ENCODE assay signal across 35 cellular contexts in the genomic region with DNA sequence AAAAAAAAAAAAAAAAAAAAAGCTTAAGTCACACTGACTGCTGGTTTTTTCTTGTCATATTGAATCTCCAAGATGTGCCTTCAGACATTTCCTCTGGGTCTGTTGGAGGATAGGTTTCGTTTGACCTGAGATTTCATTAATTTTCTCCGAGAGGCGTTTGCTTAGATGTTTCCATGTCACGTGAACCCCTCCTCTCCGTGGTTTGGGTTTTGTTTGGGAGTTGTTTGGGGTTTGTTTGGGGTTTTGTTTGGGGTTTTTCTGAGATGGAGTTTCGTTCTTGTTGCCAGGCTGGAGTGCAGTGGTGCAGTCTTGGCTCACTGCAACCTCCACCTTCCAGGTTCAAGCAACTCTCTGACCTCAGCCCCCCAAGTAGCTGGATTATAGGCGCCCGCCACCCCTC.
"Had no signal": no experiment of that assay in that cellular context is flagged by ENCODE, and none has a peak within 500 bp of the region (broad histone marks: within the 10 kb centered on the region; RNA-seq: fewer than 3 reads in every experiment).

No MANE protein-coding gene starts in this region.

- H3K27me3 Mint-ChIP-seq: activated naive CD4-positive, alpha-beta T cell treated with anti-CD3 and anti-CD28 coated beads, Interleukin-2, amount 10 ng/mL, durations not matched to agents 7 days and 5 days had no signal

- DNase-seq: activated CD4-positive, alpha-beta memory T cell treated with anti-CD3 and anti-CD28 coated beads, Interleukin-2, amount 10 ng/mL, durations not matched to agents 7 days and 5 days; activated CD4-positive, alpha-beta T cell treated with anti-CD3 and anti-CD28 coated beads for 1 hour; activated CD4-positive, alpha-beta T cell treated with anti-CD3 and anti-CD28 coated beads for 36 hours; activated CD4-positive, alpha-beta T cell treated with anti-CD3 and anti-CD28 coated beads for 48 hours; activated CD4-positive, alpha-beta T cell treated with anti-CD3 and anti-CD28 coated beads, Interleukin-2, amount 10 ng/mL, durations not matched to agents 7 days and 5 days; activated CD4-positive, alpha-beta T cell treated with anti-CD3 and anti-CD28 coated beads, Interleukin-2, amount 50 U/mL, for 48 hours; activated CD4-positive, CD25-positive, alpha-beta regulatory T cell; activated CD8-positive, alpha-beta memory T cell treated with anti-CD3 and anti-CD28 coated beads for 24 hours; activated CD8-positive, alpha-beta memory T cell treated with anti-CD3 and anti-CD28 coated beads, Interleukin-2, amount 10 ng/mL, durations not matched to agents 7 days and 5 days; activated CD8-positive, alpha-beta memory T cell treated with anti-CD3 and anti-CD28 coated beads, Interleukin-2, amount 50 U/mL, for 48 hours; activated CD8-positive, alpha-beta T cell treated with anti-CD3 and anti-CD28 coated beads, Interleukin-2, amount 10 ng/mL, durations not matched to agents 7 days and 5 days; activated effector memory CD4-positive, alpha-beta T cell treated with Interleukin-2 at 50 U/mL for 16 hours; activated gamma-delta T cell; activated naive CD4-positive, alpha-beta T cell treated with anti-CD3 and anti-CD28 coated beads, Interleukin-2, amount 10 ng/mL, durations not matched to agents 7 days and 5 days; activated naive CD4-positive, alpha-beta T cell treated with Interleukin-2 at 50 U/mL for 16 hours; activated naive CD8-positive, alpha-beta T cell treated with anti-CD3 and anti-CD28 coated beads, Interleukin-2, amount 10 ng/mL, durations not matched to agents 7 days and 5 days; activated naive CD8-positive, alpha-beta T cell treated with anti-CD3 and anti-CD28 coated beads, Interleukin-2, amount 50 U/mL, for 24 hours; activated T-cell treated with anti-CD3 and anti-CD28 coated beads, Interleukin-2, amount 50 U/mL, for 24 hours; activated T-cell treated with anti-CD3 and anti-CD28 coated beads, Interleukin-2, amount 50 U/mL, for 48 hours; amygdala; anterior cingulate cortex; body of pancreas; brain microvascular endothelial cell; central memory CD4-positive, alpha-beta T cell; T-helper 2 cell; T-helper 9 cell; WERI-Rb-1 had no signal

- H3K4me3 Mint-ChIP-seq: activated CD4-positive, alpha-beta memory T cell treated with anti-CD3 and anti-CD28 coated beads, Interleukin-2, amount 10 ng/mL, durations not matched to agents 7 days and 5 days; activated CD4-positive, alpha-beta T cell treated with anti-CD3 and anti-CD28 coated beads for 36 hours; activated CD4-positive, alpha-beta T cell treated with anti-CD3 and anti-CD28 coated beads, Interleukin-2, amount 10 ng/mL, durations not matched to agents 7 days and 5 days; activated CD8-positive, alpha-beta memory T cell treated with anti-CD3 and anti-CD28 coated beads, Interleukin-2, amount 10 ng/mL, durations not matched to agents 7 days and 5 days; activated CD8-positive, alpha-beta T cell treated with anti-CD3 and anti-CD28 coated beads, Interleukin-2, amount 10 ng/mL, durations not matched to agents 7 days and 5 days; activated naive CD4-positive, alpha-beta T cell treated with anti-CD3 and anti-CD28 coated beads, Interleukin-2, amount 10 ng/mL, durations not matched to agents 7 days and 5 days; activated naive CD4-positive, alpha-beta T cell treated with anti-CD3 and anti-CD28 coated beads, Interleukin-2, amount 50 U/mL, for 24 hours; activated naive CD8-positive, alpha-beta T cell; activated naive CD8-positive, alpha-beta T cell treated with anti-CD3 and anti-CD28 coated beads, Interleukin-2, amount 10 ng/mL, durations not matched to agents 7 days and 5 days; activated naive CD8-positive, alpha-beta T cell treated with anti-CD3 and anti-CD28 coated beads, Interleukin-2, amount 50 U/mL, for 24 hours; activated T-cell treated with anti-CD3 and anti-CD28 coated beads, Interleukin-2, amount 50 U/mL, for 24 hours; T-helper 1 cell treated with Interleukin-12 subunit alpha and Interleukin-12 subunit beta and Interleukin-4 antibody, amounts not matched to agents 30 μg/mL and 1 μg/mL, for 36 hours; T-helper 2 cell treated with Interferon-gamma antibody and Interleukin-4, amounts not matched to agents 5 μg/mL and 100 μg/mL, for 36 hours; WTC11 had no signal

- ATAC-seq: activated CD4-positive, alpha-beta T cell treated with anti-CD3 and anti-CD28 coated beads for 36 hours; activated CD4-positive, CD25-positive, alpha-beta regulatory T cell treated with anti-CD3 and anti-CD28 coated beads, Interleukin-2, amount 50 U/mL, for 24 hours; activated CD8-positive, alpha-beta memory T cell treated with anti-CD3 and anti-CD28 coated beads, Interleukin-2, amount 10 ng/mL, durations not matched to agents 7 days and 5 days; activated CD8-positive, alpha-beta T cell treated with anti-CD3 and anti-CD28 coated beads, Interleukin-2, amount 10 ng/mL, durations not matched to agents 7 days and 5 days; activated naive CD8-positive, alpha-beta T cell treated with anti-CD3 and anti-CD28 coated beads, Interleukin-2, amount 50 U/mL, for 24 hours; body of pancreas; WTC11 had no signal

- H3K27ac Mint-ChIP-seq: activated CD4-positive, alpha-beta memory T cell treated with anti-CD3 and anti-CD28 coated beads, Interleukin-2, amount 10 ng/mL, durations not matched to agents 7 days and 5 days; activated CD4-positive, alpha-beta T cell treated with anti-CD3 and anti-CD28 coated beads for 36 hours; activated CD4-positive, alpha-beta T cell treated with anti-CD3 and anti-CD28 coated beads, Interleukin-2, amount 10 ng/mL, durations not matched to agents 7 days and 5 days; activated CD8-positive, alpha-beta memory T cell treated with anti-CD3 and anti-CD28 coated beads, Interleukin-2, amount 10 ng/mL, durations not matched to agents 7 days and 5 days; activated CD8-positive, alpha-beta T cell treated with anti-CD3 and anti-CD28 coated beads, Interleukin-2, amount 10 ng/mL, durations not matched to agents 7 days and 5 days; activated naive CD4-positive, alpha-beta T cell treated with anti-CD3 and anti-CD28 coated beads, Interleukin-2, amount 10 ng/mL, durations not matched to agents 7 days and 5 days; activated naive CD4-positive, alpha-beta T cell treated with anti-CD3 and anti-CD28 coated beads, Interleukin-2, amount 50 U/mL, for 24 hours; activated naive CD8-positive, alpha-beta T cell; activated naive CD8-positive, alpha-beta T cell treated with anti-CD3 and anti-CD28 coated beads, Interleukin-2, amount 10 ng/mL, durations not matched to agents 7 days and 5 days; activated naive CD8-positive, alpha-beta T cell treated with anti-CD3 and anti-CD28 coated beads, Interleukin-2, amount 50 U/mL, for 24 hours; activated T-cell treated with anti-CD3 and anti-CD28 coated beads, Interleukin-2, amount 50 U/mL, for 24 hours; activated T-helper 2 cell treated with anti-CD3 and anti-CD28 coated beads, Interferon-gamma antibody, Interleukin-2, Interleukin-4, amounts not matched to agents 10 μg/mL and 5 μg/mL and 100 μg/mL, durations not matched to agents 14 hours and 24 hours and 36 hours; T-helper 1 cell treated with Interleukin-12 subunit alpha and Interleukin-12 subunit beta and Interleukin-4 antibody, amounts not matched to agents 30 μg/mL and 1 μg/mL, for 36 hours; T-helper 2 cell treated with Interferon-gamma antibody and Interleukin-4, amounts not matched to agents 5 μg/mL and 100 μg/mL, for 36 hours; WTC11 had no signal

- H3K4me1 Mint-ChIP-seq: activated CD4-positive, alpha-beta memory T cell treated with anti-CD3 and anti-CD28 coated beads, Interleukin-2, amount 10 ng/mL, durations not matched to agents 7 days and 5 days; activated CD4-positive, alpha-beta T cell treated with anti-CD3 and anti-CD28 coated beads for 36 hours; activated naive CD4-positive, alpha-beta T cell treated with anti-CD3 and anti-CD28 coated beads, Interleukin-2, amount 10 ng/mL, durations not matched to agents 7 days and 5 days; activated naive CD4-positive, alpha-beta T cell treated with anti-CD3 and anti-CD28 coated beads, Interleukin-2, amount 50 U/mL, for 24 hours; activated naive CD8-positive, alpha-beta T cell treated with anti-CD3 and anti-CD28 coated beads, Interleukin-2, amount 10 ng/mL, durations not matched to agents 7 days and 5 days; activated naive CD8-positive, alpha-beta T cell treated with anti-CD3 and anti-CD28 coated beads, Interleukin-2, amount 50 U/mL, for 24 hours had no signal

- H3K4me3 ChIP-seq: body of pancreas, breast epithelium had no signal

- H3K9me3 Mint-ChIP-seq: activated T-helper 2 cell treated with anti-CD3 and anti-CD28 coated beads, Interferon-gamma antibody, Interleukin-2, Interleukin-4, amounts not matched to agents 10 μg/mL and 5 μg/mL and 100 μg/mL, durations not matched to agents 14 hours and 24 hours and 36 hours; T-helper 1 cell treated with Interleukin-12 subunit alpha and Interleukin-12 subunit beta and Interleukin-4 antibody, amounts not matched to agents 30 μg/mL and 1 μg/mL, for 36 hours; T-helper 2 cell treated with Interferon-gamma antibody and Interleukin-4, amounts not matched to agents 5 μg/mL and 100 μg/mL, for 36 hours had no signal

- H3K4me1 ChIP-seq: breast epithelium had no signal

- H3K36me3 Mint-ChIP-seq: activated CD8-positive, alpha-beta memory T cell treated with anti-CD3 and anti-CD28 coated beads, Interleukin-2, amount 10 ng/mL, durations not matched to agents 7 days and 5 days; activated naive CD4-positive, alpha-beta T cell treated with anti-CD3 and anti-CD28 coated beads, Interleukin-2, amount 10 ng/mL, durations not matched to agents 7 days and 5 days; activated naive CD8-positive, alpha-beta T cell; activated naive CD8-positive, alpha-beta T cell treated with anti-CD3 and anti-CD28 coated beads, Interleukin-2, amount 10 ng/mL, durations not matched to agents 7 days and 5 days had no signal

- H3K27me3 ChIP-seq: body of pancreas, brain microvascular endothelial cell, breast epithelium had no signal

- H3K9me3 ChIP-seq: body of pancreas, breast epithelium had no signal

- H3K27ac ChIP-seq: body of pancreas, brain microvascular endothelial cell, breast epithelium, WERI-Rb-1 had no signal

- H3K36me3 ChIP-seq: brain microvascular endothelial cell, breast epithelium, WERI-Rb-1 had no signal
